17 cellular contexts compared by ENCODE assay signal in genomic region chr18:56935531-56936040, GRCh38.
DNase-seq lines count a peak whose midpoint lies in the region; ATAC-seq, FAIRE-seq and TF ChIP-seq lines count a peak whose summit lies in the region.
"Had no signal": no experiment of that assay in that cellular context is flagged by ENCODE, and none has a peak within 500 bp of the region (broad histone marks: within the 10 kb centered on the region; RNA-seq: fewer than 3 reads in every experiment).

No MANE protein-coding gene starts in this region.

- ATAC-seq in WTC11 (0 out of 2 replicates have a peak, but pooled peaks have one; percentile 18), GM18867 (IDR thresholded peaks at IDR 0.05; ENCODE audit: unreplicated experiment) (no peak), omental fat pad (ENCODE audit: low FRiP score) (no peak)
- ATAC-seq: CD8-positive, alpha-beta T cell; GM23338 had no signal

- DNase-seq in NCI-H2227 (lab: John Stamatoyannopoulos, UW; ENCODE audit: unreplicated experiment) = peak; percentile 11
- no peak for DNase-seq in NCI-H2227 treated with DMSO at 0.1 percent for 48 hours (lab: John Stamatoyannopoulos, UW)
- DNase-seq in GM18507 (ENCODE audit: extremely low spot score, insufficient read length, low read depth) = no peak
- DNase-seq in WTC11 (ENCODE audit: low spot score) = no peak
- peak; percentile 48 for DNase-seq in retina
- no peak for DNase-seq in omental fat pad (ENCODE audit: low spot score)
- DNase-seq: Caco-2; CD4-positive, CD25-positive, alpha-beta regulatory T cell; CD8-positive, alpha-beta T cell; DMS153; DND-41; HCEC 1CT had no signal

- H3K36me3 Mint-ChIP-seq in WTC11 = no peaks in the 10 kb centered on the region

- CTCF ChIA-PET in WTC11 (lab: Charles Lee) = no interaction called here

- POLR2A ChIA-PET in WTC11 (lab: Charles Lee) = no interaction called here

- peaks cover 13% of the 10 kb centered on the region for H3K4me1 Mint-ChIP-seq in WTC11
- H3K4me1 Mint-ChIP-seq: B cell had no signal

- no peaks in the 10 kb centered on the region for H3K27me3 Mint-ChIP-seq in WTC11 (ENCODE audit: low read depth)
- H3K27me3 Mint-ChIP-seq: B cell; CD4-positive, CD25-positive, alpha-beta regulatory T cell had no signal

- no peak for TF ChIP-seq CTCF in WTC11 (IDR thresholded peaks at IDR 0.05)
- no peak for TF ChIP-seq CTCF in omental fat pad (IDR thresholded peaks at IDR 0.05)

- H3K4me3 Mint-ChIP-seq in WTC11 = no peak overlapping the region
- H3K4me3 Mint-ChIP-seq: B cell; CD4-positive, CD25-positive, alpha-beta regulatory T cell; CD8-positive, alpha-beta T cell; GM23338 had no signal

- no peaks in the 10 kb centered on the region for H3K9me3 Mint-ChIP-seq in WTC11
- H3K9me3 Mint-ChIP-seq: CD8-positive, alpha-beta T cell; GM23338 had no signal

- peak overlapping the region; percentile 55; the same call in 1 of the 2 replicates for H3K27ac Mint-ChIP-seq in WTC11
- H3K27ac Mint-ChIP-seq: B cell; CD4-positive, CD25-positive, alpha-beta regulatory T cell; CD8-positive, alpha-beta T cell; GM23338 had no signal

- peak; percentile 44 for FAIRE-seq in GM18507 (lab: Jason Lieb, UNC)
- FAIRE-seq: A204.1, G401.6 had no signal

TF ChIP-seq in WTC11, 78 proteins besides CTCF, POLR2A, EP300 and RAD21:
- TF ChIP-seq ZBTB43 (CRISPR knock-in tag; IDR thresholded peaks at IDR 0.05) = no peak
- TF ChIP-seq ZNF121 (CRISPR knock-in tag; IDR thresholded peaks at IDR 0.05) = no peak
- TF ChIP-seq GTF2I (CRISPR knock-in tag; conservative IDR thresholded peaks at IDR 0.05) = no peak
- TF ChIP-seq, protein P1, sequence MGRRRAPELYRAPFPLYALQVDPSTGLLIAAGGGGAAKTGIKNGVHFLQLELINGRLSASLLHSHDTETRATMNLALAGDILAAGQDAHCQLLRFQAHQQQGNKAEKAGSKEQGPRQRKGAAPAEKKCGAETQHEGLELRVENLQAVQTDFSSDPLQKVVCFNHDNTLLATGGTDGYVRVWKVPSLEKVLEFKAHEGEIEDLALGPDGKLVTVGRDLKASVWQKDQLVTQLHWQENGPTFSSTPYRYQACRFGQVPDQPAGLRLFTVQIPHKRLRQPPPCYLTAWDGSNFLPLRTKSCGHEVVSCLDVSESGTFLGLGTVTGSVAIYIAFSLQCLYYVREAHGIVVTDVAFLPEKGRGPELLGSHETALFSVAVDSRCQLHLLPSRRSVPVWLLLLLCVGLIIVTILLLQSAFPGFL (CRISPR knock-in tag; IDR thresholded peaks at IDR 0.05; ENCODE audit: borderline replicate concordance) = no peak

Comparison
In these comparisons a context has a peak if more than half of its experiments do, and no peak if none do; other contexts are left out.
1. DNase-seq: peak in NCI-H2227 (single experiment) and retina (single experiment); none in NCI-H2227 treated with DMSO at 0.1 percent for 48 hours (single experiment), GM18507 (single experiment), WTC11 (single experiment) and omental fat pad (single experiment).